6 cellular contexts compared by ENCODE assay signal in the genomic region with DNA sequence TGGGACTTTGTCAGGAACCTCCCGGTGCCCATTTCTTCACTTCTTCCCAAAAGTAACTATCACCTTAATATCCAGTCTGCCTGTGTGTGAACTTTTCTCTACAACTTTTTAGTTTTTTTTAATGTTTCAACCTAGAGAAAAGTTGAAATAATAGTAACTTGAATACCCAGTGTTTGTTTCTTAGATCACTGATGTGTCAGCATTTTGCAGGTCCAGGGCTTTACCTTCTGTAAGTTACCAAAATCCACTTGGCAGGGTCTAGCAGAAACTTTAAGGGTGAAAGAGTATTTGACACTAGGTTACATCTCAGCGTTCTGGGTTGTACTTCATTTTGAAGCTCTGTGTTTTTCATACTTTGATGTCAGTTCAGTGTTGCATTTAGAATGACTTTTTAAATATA.
"Had no signal": no experiment of that assay in that cellular context is flagged by ENCODE, and none has a peak within 500 bp of the region (broad histone marks: within the 10 kb centered on the region; RNA-seq: fewer than 3 reads in every experiment).

No MANE protein-coding gene starts in this region.

- H2AFZ ChIP-seq: GM23338 had no signal

- DNase-seq: H9, HCEC 1CT, KBM-7 had no signal

- H3K9me3 Mint-ChIP-seq: GM23338, H9 had no signal

- ATAC-seq: GM23338 had no signal

- H3K4me2 ChIP-seq: GM23338 had no signal

- H3K27ac Mint-ChIP-seq: GM23338, H9 had no signal

- H3K4me3 ChIP-seq: GM23338 had no signal

- FAIRE-seq: H1, HTR-8/SVneo had no signal

- H3K4me3 Mint-ChIP-seq: GM23338, H9 had no signal
